In the genomic region with DNA sequence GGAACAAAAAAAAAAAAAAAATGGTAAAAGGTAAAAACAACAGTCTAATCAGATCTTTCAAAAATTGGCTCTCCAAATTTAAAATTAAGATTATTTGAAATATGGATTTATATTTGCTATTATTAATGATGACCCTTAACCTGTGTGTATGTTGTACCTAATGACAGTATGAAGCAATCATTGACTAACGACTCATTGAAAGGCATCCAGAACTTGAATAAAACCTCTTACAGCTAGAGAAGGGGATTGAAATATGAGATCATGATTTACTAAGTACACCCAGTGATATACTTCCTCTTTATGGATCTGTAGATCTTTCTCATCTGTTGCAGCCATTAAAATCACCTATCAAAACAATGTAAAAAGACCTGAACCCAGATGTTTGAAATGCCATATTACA, we compare ENCODE assay signal across 16 cellular contexts.
DNase-seq lines count a peak whose midpoint lies in the region; ATAC-seq and TF ChIP-seq lines count a peak whose summit lies in the region.
"Had no signal": no experiment of that assay in that cellular context is flagged by ENCODE, and none has a peak within 500 bp of the region (broad histone marks: within the 10 kb centered on the region; RNA-seq: fewer than 3 reads in every experiment).

No MANE protein-coding gene starts in this region.

- no peak for ATAC-seq in HCT116

- CTCF ChIA-PET in HCT116 (lab: Charles Lee), result no interaction called here

- H3K4me2 ChIP-seq in HCT116 (ENCODE audit: low read length), result no peak overlapping the region; the same call in 1 of the 2 replicates
- H3K4me2 ChIP-seq: BLaER1 treated with 17β-estradiol and CSF1 and Interleukin-3, amounts not matched to agents 10 nM and 100 nM had no signal

- TF ChIP-seq POLR2A in HCT116 (IDR thresholded peaks at IDR 0.05; ENCODE audit: borderline replicate concordance, extremely low read depth, insufficient read depth, insufficient read length), result no peak

- no peak for TF ChIP-seq RAD21 in HCT116 (IDR thresholded peaks at IDR 0.05; ENCODE audit: low read depth)

- BruUV-seq in HCT116 (replicated peaks; lab: Mats Ljungman, UMichigan), result no TSS peak

- H3K9ac ChIP-seq in HCT116 (ENCODE audit: low read length), result no peak overlapping the region
- H3K9ac ChIP-seq: BLaER1 treated with 17β-estradiol and CSF1 and Interleukin-3, amounts not matched to agents 10 nM and 100 nM; GM23248 had no signal

- H3K9me2 ChIP-seq in HCT116 (ENCODE audit: insufficient read depth), result no peaks in the 10 kb centered on the region

- peaks cover 0 to 9% of the 10 kb centered on the region in 2 experiments; a peak in 2 of 4 replicates for H3K4me1 ChIP-seq in HCT116 (ENCODE audit: control insufficient read depth in 1 of 2, insufficient read depth in 2 of 2, low read length in 2 of 2)
- H3K4me1 ChIP-seq: spleen had no signal

- H3K79me2 ChIP-seq in HCT116 (ENCODE audit: insufficient read depth, low read length), result no peaks in the 10 kb centered on the region

- H3K36me3 ChIP-seq in HCT116 (ENCODE audit: control insufficient read depth in 1 of 2, insufficient read depth in 2 of 2, low read length in 2 of 2), result no peaks in the 10 kb centered on the region
- H3K36me3 ChIP-seq: brain microvascular endothelial cell, MG63, spleen, thoracic aorta had no signal

- DNase-seq in NCI-H1105 treated with DMSO at 0.1 percent for 48 hours (lab: John Stamatoyannopoulos, UW) (peak; percentile 39), NCI-H1105 (lab: John Stamatoyannopoulos, UW) (no peak), HCT116 (ENCODE audit: low read depth, low spot score) (no peak), NCI-H524 treated with DMSO at 0.1 percent for 48 hours (lab: John Stamatoyannopoulos, UW) (peak; percentile 74), glomerular visceral epithelial cell (ENCODE audit: extremely low spot score) (peak; percentile 9), NCI-H187 treated with DMSO at 0.1 percent for 48 hours (lab: John Stamatoyannopoulos, UW) (no peak), NCI-H774 (lab: John Stamatoyannopoulos, UW) (no peak)
- no peak for DNase-seq in activated CD4-positive, CD25-positive, alpha-beta regulatory T cell (lab: John Stamatoyannopoulos, UW)
- DNase-seq: activated naive CD8-positive, alpha-beta T cell treated with anti-CD3 and anti-CD28 coated beads, Interleukin-2, amount 10 ng/mL, durations not matched to agents 7 days and 5 days; brain microvascular endothelial cell; GM23248; MG63; NCI-H2227 treated with DMSO at 0.1 percent for 48 hours; spleen had no signal

- no peaks in the 10 kb centered on the region for H3K27me3 ChIP-seq in HCT116 (ENCODE audit: insufficient read depth, low read length)
- H3K27me3 ChIP-seq: BLaER1 treated with 17β-estradiol and CSF1 and Interleukin-3, amounts not matched to agents 10 nM and 100 nM; brain microvascular endothelial cell; MG63; spleen had no signal

- H3K27ac ChIP-seq in HCT116 (ENCODE audit: low read depth, low read length), result no peak overlapping the region
- H3K27ac ChIP-seq: BLaER1 treated with 17β-estradiol and CSF1 and Interleukin-3, amounts not matched to agents 10 nM and 100 nM; brain microvascular endothelial cell; GM23248; spleen; thoracic aorta had no signal

- no peak overlapping the region for H2AFZ ChIP-seq in HCT116 (ENCODE audit: low read depth, low read length, poor library complexity, severe bottlenecking)
- H2AFZ ChIP-seq: GM23248 had no signal

- RAD21 ChIA-PET in HCT116 (lab: Charles Lee; ENCODE audit: low non-redundant PET in 1 of 2, low total read pairs in 2 of 2, uncharacterized antibody in 2 of 2, unreplicated experiment in 2 of 2), result no interaction called here

- TF ChIP-seq CTCF in HCT116 (IDR thresholded peaks at IDR 0.05 in 2 of 3, conservative IDR thresholded peaks at IDR 0.05 in 1 of 3; ENCODE audit: borderline replicate concordance in 1 of 3, insufficient read depth in 1 of 3, low read depth in 2 of 3, low read length in 2 of 3), result no peak

- no peak overlapping the region for H3K4me3 ChIP-seq in HCT116 (replicated peaks in 1 of 2; ENCODE audit: low read depth in 1 of 2, low read length in 2 of 2)
- H3K4me3 ChIP-seq: BLaER1 treated with 17β-estradiol and CSF1 and Interleukin-3, amounts not matched to agents 10 nM and 100 nM; GM23248; MG63; spleen; thoracic aorta had no signal

- H3K9me3 ChIP-seq in HCT116 (ENCODE audit: control insufficient read depth in 1 of 2, insufficient read depth in 1 of 2, low read depth in 1 of 2, low read length in 2 of 2), result no peaks in the 10 kb centered on the region
- H3K9me3 ChIP-seq: BLaER1 treated with 17β-estradiol and CSF1 and Interleukin-3, amounts not matched to agents 10 nM and 100 nM; MG63; spleen; thoracic aorta had no signal

- POLR2A ChIA-PET in HCT116 (lab: Charles Lee), result interaction anchor here (0.7 kb wide), 1 partner anchor 185 kb away, joined by 3 read pairs; no protein-coding TSS in a partner anchor

- H4K20me1 ChIP-seq in HCT116 (ENCODE audit: insufficient read depth), result no peaks in the 10 kb centered on the region
- H4K20me1 ChIP-seq: BLaER1 treated with 17β-estradiol and CSF1 and Interleukin-3, amounts not matched to agents 10 nM and 100 nM had no signal

- intact Hi-C loops in HCT116 (cut with micrococcal nuclease), result no loop called here

TF ChIP-seq in HCT116, 20 proteins besides CTCF, POLR2A, EP300 and RAD21:
- TF ChIP-seq CEBPB (IDR thresholded peaks at IDR 0.05; ENCODE audit: low read depth) (peak; percentile 25; the same call in 1 of the 2 replicates), TCF7L2 (IDR thresholded peaks at IDR 0.05; ENCODE audit: borderline replicate concordance, extremely low read depth, insufficient read depth, insufficient read length) (no peak)

Comparison
In these comparisons a context has a peak if more than half of its experiments do, and no peak if none do; other contexts are left out.
1. DNase-seq: peak in NCI-H1105 treated with DMSO at 0.1 percent for 48 hours (single experiment), NCI-H524 treated with DMSO at 0.1 percent for 48 hours (single experiment) and glomerular visceral epithelial cell (single experiment); none in NCI-H1105 (single experiment), HCT116 (single experiment), NCI-H187 treated with DMSO at 0.1 percent for 48 hours (single experiment), activated CD4-positive, CD25-positive, alpha-beta regulatory T cell (0 of 4) and NCI-H774 (single experiment).